Comparison of ENCODE assay signal across 18 cellular contexts in genomic region chr20:25985597-25985996, GRCh38.
A peak's percentile ranks its signal among the peaks of the same experiment; 100 is the strongest.
DNase-seq lines count a peak whose midpoint lies in the region; ATAC-seq and TF ChIP-seq lines count a peak whose summit lies in the region.
"Had no signal": no experiment of that assay in that cellular context is flagged by ENCODE, and none has a peak within 500 bp of the region (broad histone marks: within the 10 kb centered on the region; RNA-seq: fewer than 3 reads in every experiment).

No MANE protein-coding gene starts in this region.

- no peak overlapping the region for H3K27ac Mint-ChIP-seq in activated naive CD4-positive, alpha-beta T cell treated with anti-CD3 and anti-CD28 coated beads for 36 hours
- peak overlapping the region in 5 of 6 donors; percentile 67 to 90 (median 84) for H3K27ac Mint-ChIP-seq in immature natural killer cell

- H3K4me2 ChIP-seq in OCI-LY1 (ENCODE audit: low read length): peak overlapping the region; percentile 76; the same call in 1 of the 2 replicates
- H3K4me2 ChIP-seq: BLaER1 treated with 17β-estradiol and CSF1 and Interleukin-3, amounts not matched to agents 10 nM and 100 nM had no signal

- no peak for ATAC-seq in upper lobe of right lung
- no peak for ATAC-seq in HG03196 (IDR thresholded peaks at IDR 0.05; ENCODE audit: unreplicated experiment)
- ATAC-seq: HCT116, left colon had no signal

- intact Hi-C loops in activated naive CD4-positive, alpha-beta T cell treated with anti-CD3 and anti-CD28 coated beads for 36 hours (cut with micrococcal nuclease): no loop called here
- intact Hi-C loops in upper lobe of right lung (cut with DNase I): no loop called here
- intact Hi-C loops in colonic mucosa (cut with DNase I): no loop called here

- no peak overlapping the region; the same call in 1 of the 2 replicates for H3K9ac ChIP-seq in OCI-LY1 (ENCODE audit: low read length)
- no peak overlapping the region for H3K9ac ChIP-seq in colonic mucosa (ENCODE audit: low read depth in 2 of 2, low read length in 2 of 2)
- H3K9ac ChIP-seq: BLaER1 treated with 17β-estradiol and CSF1 and Interleukin-3, amounts not matched to agents 10 nM and 100 nM had no signal

- H3K79me2 ChIP-seq in OCI-LY1 (ENCODE audit: insufficient read depth, low read length): no peaks in the 10 kb centered on the region

- no peaks in the 10 kb centered on the region for H3K36me3 Mint-ChIP-seq in activated naive CD4-positive, alpha-beta T cell treated with anti-CD3 and anti-CD28 coated beads for 36 hours (ENCODE audit: low read depth)
- peaks cover 0 to 4% (median 2%) of the 10 kb centered on the region in 3 donors for H3K36me3 Mint-ChIP-seq in immature natural killer cell

- no peak for TF ChIP-seq CTCF in OCI-LY1 (IDR thresholded peaks at IDR 0.05; ENCODE audit: low read length)
- no peak for TF ChIP-seq CTCF in upper lobe of right lung (IDR thresholded peaks at IDR 0.05)
- TF ChIP-seq CTCF in colonic mucosa (IDR thresholded peaks at IDR 0.05): no peak

- H3K9me3 Mint-ChIP-seq in activated naive CD4-positive, alpha-beta T cell treated with anti-CD3 and anti-CD28 coated beads for 36 hours: no peaks in the 10 kb centered on the region
- no peaks in the 10 kb centered on the region for H3K9me3 Mint-ChIP-seq in immature natural killer cell

- no peaks in the 10 kb centered on the region for H4K20me1 ChIP-seq in OCI-LY1 (ENCODE audit: insufficient read depth, low read length)
- H4K20me1 ChIP-seq: BLaER1 treated with 17β-estradiol and CSF1 and Interleukin-3, amounts not matched to agents 10 nM and 100 nM had no signal

- no peaks in the 10 kb centered on the region for H3F3A ChIP-seq in OCI-LY1 (ENCODE audit: insufficient read depth, low read length)

- no peaks in the 10 kb centered on the region for H3K9me2 ChIP-seq in OCI-LY1 (ENCODE audit: low read depth, low read length)

- CTCF ChIA-PET in activated naive CD4-positive, alpha-beta T cell treated with anti-CD3 and anti-CD28 coated beads for 36 hours (lab: Charles Lee): no interaction called here

- H2AFZ ChIP-seq in OCI-LY1 (ENCODE audit: low read length): no peak overlapping the region

- H3K27me3 ChIP-seq in OCI-LY1 (ENCODE audit: insufficient read depth, low read length) (no peaks in the 10 kb centered on the region; the same call in 1 of the 2 replicates), upper lobe of right lung (no peaks in the 10 kb centered on the region), colonic mucosa (no peaks in the 10 kb centered on the region)
- H3K27me3 ChIP-seq: ascending aorta; BLaER1 treated with 17β-estradiol and CSF1 and Interleukin-3, amounts not matched to agents 10 nM and 100 nM had no signal

- no peaks in the 10 kb centered on the region for H3K9me3 ChIP-seq in OCI-LY1 (ENCODE audit: low read length)
- H3K9me3 ChIP-seq in upper lobe of right lung: no peaks in the 10 kb centered on the region
- H3K9me3 ChIP-seq in colonic mucosa: no peaks in the 10 kb centered on the region
- H3K9me3 ChIP-seq: ascending aorta, esophagus squamous epithelium had no signal

- peaks cover 27% of the 10 kb centered on the region for H3K4me1 Mint-ChIP-seq in activated naive CD4-positive, alpha-beta T cell treated with anti-CD3 and anti-CD28 coated beads for 36 hours (ENCODE audit: low read depth)
- peaks cover 62 to 80% of the 10 kb centered on the region in 2 donors for H3K4me1 Mint-ChIP-seq in immature natural killer cell

- H3K4me3 Mint-ChIP-seq in activated naive CD4-positive, alpha-beta T cell treated with anti-CD3 and anti-CD28 coated beads for 36 hours: peak overlapping the region; percentile 2
- H3K4me3 Mint-ChIP-seq in immature natural killer cell: peak overlapping the region; percentile 71 to 89 (median 78)

- H3K36me3 ChIP-seq in OCI-LY1 (ENCODE audit: insufficient read depth, low read length) (no peaks in the 10 kb centered on the region), upper lobe of right lung (no peaks in the 10 kb centered on the region), colonic mucosa (no peaks in the 10 kb centered on the region)
- H3K36me3 ChIP-seq: ascending aorta; BLaER1 treated with 17β-estradiol and CSF1 and Interleukin-3, amounts not matched to agents 10 nM and 100 nM; esophagus squamous epithelium had no signal

- H3K4me3 ChIP-seq in OCI-LY1 (ENCODE audit: low read depth, low read length, poor library complexity, severe bottlenecking): peak overlapping the region; percentile 56
- H3K4me3 ChIP-seq in upper lobe of right lung: no peak overlapping the region
- no peak overlapping the region for H3K4me3 ChIP-seq in colonic mucosa
- H3K4me3 ChIP-seq: BLaER1 treated with 17β-estradiol and CSF1 and Interleukin-3, amounts not matched to agents 10 nM and 100 nM had no signal

- no peak for DNase-seq in activated naive CD4-positive, alpha-beta T cell treated with anti-CD3 and anti-CD28 coated beads for 36 hours
- no peak for DNase-seq in activated naive CD4-positive, alpha-beta T cell treated with Interleukin-2 at 50 U/mL for 16 hours
- DNase-seq in immature natural killer cell (no peak), upper lobe of right lung (peak; percentile 38), colonic mucosa (no peak)
- DNase-seq: Calu3; central memory CD4-positive, alpha-beta T cell; esophagus squamous epithelium; mesendoderm; NCI-H1105 treated with DMSO at 0.1 percent for 48 hours; NCI-H2227 treated with DMSO at 0.1 percent for 48 hours; SW 1271 had no signal

- H3K4me1 ChIP-seq in OCI-LY1 (ENCODE audit: insufficient read depth, low read length, severe bottlenecking) (peaks cover 10% of the 10 kb centered on the region), upper lobe of right lung (peaks cover 4% of the 10 kb centered on the region), colonic mucosa (no peaks in the 10 kb centered on the region)
- H3K4me1 ChIP-seq: ascending aorta; BLaER1 treated with 17β-estradiol and CSF1 and Interleukin-3, amounts not matched to agents 10 nM and 100 nM had no signal

- no peak overlapping the region for H3K27ac ChIP-seq in OCI-LY1 (ENCODE audit: low read depth, low read length, poor library complexity, severe bottlenecking)
- H3K27ac ChIP-seq in upper lobe of right lung: no peak overlapping the region
- no peak overlapping the region for H3K27ac ChIP-seq in colonic mucosa
- H3K27ac ChIP-seq: ascending aorta; BLaER1 treated with 17β-estradiol and CSF1 and Interleukin-3, amounts not matched to agents 10 nM and 100 nM; esophagus squamous epithelium had no signal

- no peaks in the 10 kb centered on the region for H3K27me3 Mint-ChIP-seq in activated naive CD4-positive, alpha-beta T cell treated with anti-CD3 and anti-CD28 coated beads for 36 hours (ENCODE audit: low read depth)
- peaks cover 0 to 15% (median 6%) of the 10 kb centered on the region in 3 donors for H3K27me3 Mint-ChIP-seq in immature natural killer cell (ENCODE audit: low read depth in 3 of 3)
